ENCODE assay signal across 11 cellular contexts in the genomic region with DNA sequence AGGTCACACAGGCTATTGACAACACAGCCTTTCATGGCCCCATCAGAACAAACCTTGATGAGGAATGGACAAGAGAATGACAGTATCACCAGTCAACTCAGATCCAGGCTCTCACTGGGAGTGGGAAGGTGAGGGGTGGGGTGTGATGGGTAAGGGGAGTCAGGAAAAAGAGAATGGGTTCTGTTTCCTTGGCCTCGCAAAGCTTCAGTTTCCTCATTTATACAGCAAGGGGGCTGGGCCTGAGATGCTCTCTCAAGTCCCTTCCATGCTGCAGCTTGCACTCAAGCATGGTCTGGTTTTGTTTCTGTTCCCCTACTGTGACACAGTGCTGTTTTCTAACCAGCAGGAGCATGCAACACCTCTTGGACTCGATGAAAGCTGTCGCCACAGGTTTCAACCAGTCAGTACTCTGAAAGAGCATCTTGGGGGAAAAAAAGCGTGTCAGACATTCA.
DNase-seq lines count a peak whose midpoint lies in the region; ATAC-seq, FAIRE-seq and TF ChIP-seq lines count a peak whose summit lies in the region.
"Had no signal": no experiment of that assay in that cellular context is flagged by ENCODE, and none has a peak within 500 bp of the region (broad histone marks: within the 10 kb centered on the region; RNA-seq: fewer than 3 reads in every experiment).

No MANE protein-coding gene starts in this region.

- no peak overlapping the region for H3K27ac ChIP-seq in ascending aorta
- H3K27ac ChIP-seq: cardiac muscle cell had no signal

- peak; percentile 98 for FAIRE-seq in GM18507 (lab: Jason Lieb, UNC)

- H3K4me3 ChIP-seq in ascending aorta: no peak overlapping the region
- H3K4me3 ChIP-seq: cardiac muscle cell had no signal

- intact Hi-C loops in ascending aorta (cut with DNase I): no loop called here

- DNase-seq in GM18507 (ENCODE audit: extremely low spot score, insufficient read length, low read depth): no peak
- peak; percentile 21 for DNase-seq in cerebellum (ENCODE audit: low spot score)
- DNase-seq in activated naive CD4-positive, alpha-beta T cell treated with Interleukin-2 at 50 U/mL for 16 hours: no peak
- DNase-seq in ascending aorta (ENCODE audit: low spot score in 2 of 2): no peak
- DNase-seq in NCI-H1092 (lab: John Stamatoyannopoulos, UW): no peak
- DNase-seq in cortex of kidney (lab: John Stamatoyannopoulos, UW): no peak
- DNase-seq: activated CD8-positive, alpha-beta memory T cell treated with anti-CD3 and anti-CD28 coated beads for 24 hours; hippocampal formation had no signal

- H3K4me1 ChIP-seq in ascending aorta: no peaks in the 10 kb centered on the region

- no peaks in the 10 kb centered on the region for H3K36me3 ChIP-seq in ascending aorta
- H3K36me3 ChIP-seq: cardiac muscle cell had no signal

- no peaks in the 10 kb centered on the region for H3K9me3 ChIP-seq in ascending aorta

- ATAC-seq in GM21515 (IDR thresholded peaks at IDR 0.05; ENCODE audit: unreplicated experiment) (peak; percentile 94), HG03175 (IDR thresholded peaks at IDR 0.05; ENCODE audit: unreplicated experiment) (peak; percentile 90)

- no peaks in the 10 kb centered on the region for H3K27me3 ChIP-seq in ascending aorta
- H3K27me3 ChIP-seq: cardiac muscle cell had no signal

- TF ChIP-seq CTCF in ascending aorta (IDR thresholded peaks at IDR 0.05): no peak
